ENCODE assay signal across 18 cellular contexts in the genomic region with DNA sequence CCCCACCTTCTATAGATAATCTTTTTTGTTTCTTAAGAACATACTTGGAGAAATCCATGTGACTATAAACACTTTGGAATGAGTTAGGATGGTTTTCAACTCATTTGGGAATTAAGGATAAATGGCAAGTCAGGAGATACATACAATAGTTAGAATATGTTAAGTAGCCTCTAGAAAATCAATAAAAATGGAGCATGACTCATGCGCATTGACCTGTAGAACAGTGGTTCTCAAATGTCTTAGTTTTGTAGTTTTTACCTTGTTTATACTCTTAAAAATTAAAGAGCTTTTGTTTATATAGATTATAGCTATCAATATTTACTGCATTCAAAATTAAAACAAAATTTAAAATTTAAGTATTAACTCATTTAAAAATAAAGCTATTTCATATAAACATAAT. TPM values are rescaled to one million over a fixed set of nuclear protein-coding genes. Genes with fewer than 3 reads are reported as not detected.
A peak's percentile ranks its signal among the peaks of the same experiment; 100 is the strongest.
DNase-seq lines count a peak whose midpoint lies in the region; ATAC-seq, FAIRE-seq and TF ChIP-seq lines count a peak whose summit lies in the region.
"Had no signal": no experiment of that assay in that cellular context is flagged by ENCODE, and none has a peak within 500 bp of the region (broad histone marks: within the 10 kb centered on the region; RNA-seq: fewer than 3 reads in every experiment).

No MANE protein-coding gene starts in this region.

- no peak overlapping the region for H2AK9ac ChIP-seq in IMR-90 (replicated peaks; ENCODE audit: low read depth, low read length, poor library complexity)

- H3K9me3 ChIP-seq in A673 (ENCODE audit: low read depth, low read length, poor library complexity, severe bottlenecking): peaks cover 8% of the 10 kb centered on the region
- no peaks in the 10 kb centered on the region for H3K9me3 ChIP-seq in IMR-90 (ENCODE audit: control insufficient read depth, insufficient read depth, low read length)
- H3K9me3 ChIP-seq in kidney (ENCODE audit: control insufficient read depth in 1 of 2, low read length in 2 of 2): peaks cover 0 to 4% of the 10 kb centered on the region in 2 donors

- H4K91ac ChIP-seq in IMR-90 (ENCODE audit: insufficient read depth, low read depth, low read length): no peak overlapping the region

- in situ Hi-C loops in IMR-90 (cut with MboI; ENCODE audit: low sequenced_read_pairs): no loop called here

- WGBS in IMR-90 (ENCODE audit: extremely low coverage in 2 of 2, insufficient read length in 1 of 2), 2 experiments: no CpG with 5 or more reads among the region's 1 CpG

- ATAC-seq in IMR-90 (ENCODE audit: low read depth): peak; percentile 54
- ATAC-seq in activated T-helper 17 cell treated with anti-CD3 and anti-CD28 coated beads, Interleukin-2, amount 50 U/mL, for 72 hours (replicated peaks): no peak
- ATAC-seq in left colon: no peak

- no peak overlapping the region for H2BK15ac ChIP-seq in IMR-90 (ENCODE audit: low read depth, low read length)

- H2BK20ac ChIP-seq in IMR-90 (ENCODE audit: low read depth, low read length): no peak overlapping the region

- H4K20me1 ChIP-seq in IMR-90 (ENCODE audit: insufficient read depth, low read length): no peaks in the 10 kb centered on the region

- no peak overlapping the region; the same call in 1 of the 2 replicates for H3K18ac ChIP-seq in IMR-90 (ENCODE audit: low read depth, low read length)

- H2BK5ac ChIP-seq in IMR-90 (ENCODE audit: low read depth, low read length, poor library complexity, severe bottlenecking): no peak overlapping the region

- CTCF ChIA-PET in A673 (lab: Charles Lee): no interaction called here
- CTCF ChIA-PET in IMR-90 (lab: Yijun Ruan, JAX): no interaction called here

- H4K8ac ChIP-seq in IMR-90 (ENCODE audit: low read depth in 2 of 2, low read length in 2 of 2): no peak overlapping the region

- no peak overlapping the region for H3K14ac ChIP-seq in IMR-90 (replicated peaks; ENCODE audit: low read depth, low read length)

- TF ChIP-seq POLR2A in IMR-90 (IDR thresholded peaks at IDR 0.05; ENCODE audit: low read depth, low read length): no peak

- TF ChIP-seq CTCF in A673 (conservative IDR thresholded peaks at IDR 0.05; ENCODE audit: low read depth, low read length) (no peak), IMR-90 (conservative IDR thresholded peaks at IDR 0.05; ENCODE audit: low read depth, low read length) (no peak), choroid plexus epithelial cell (conservative IDR thresholded peaks at IDR 0.05; ENCODE audit: low read depth, low read length) (no peak), kidney (IDR thresholded peaks at IDR 0.05; ENCODE audit: borderline replicate concordance, extremely low read depth, insufficient read depth) (no peak)

- peak; percentile 73 for FAIRE-seq in kidney (lab: Jason Lieb, UNC)

- H3K9me3 Mint-ChIP-seq in activated T-helper 17 cell treated with anti-CD3 and anti-CD28 coated beads, Interleukin-2, amount 50 U/mL, for 72 hours: no peaks in the 10 kb centered on the region

- H3K27me3 ChIP-seq in A673 (replicated peaks; ENCODE audit: insufficient read depth, low read depth, low read length, poor library complexity): no peaks in the 10 kb centered on the region
- H3K27me3 ChIP-seq in IMR-90 (ENCODE audit: control insufficient read depth, insufficient read depth, low read length): no peaks in the 10 kb centered on the region
- H3K27me3 ChIP-seq: Peyer's patch had no signal

- no peak overlapping the region for H2AFZ ChIP-seq in IMR-90 (replicated peaks; ENCODE audit: low read length, poor library complexity)

- H3K4me3 ChIP-seq in A673 (ENCODE audit: low read depth, low read length, poor library complexity, severe bottlenecking) (no peak overlapping the region), IMR-90 (ENCODE audit: insufficient read depth, low read depth, low read length) (no peak overlapping the region), choroid plexus epithelial cell (ENCODE audit: low read depth, low read length) (no peak overlapping the region), kidney (ENCODE audit: low read length in 2 of 2) (no peak overlapping the region)
- H3K4me3 ChIP-seq: Peyer's patch had no signal

- no peak overlapping the region for H3K4me2 ChIP-seq in IMR-90 (ENCODE audit: low read depth, low read length)

- H3K23ac ChIP-seq in IMR-90 (ENCODE audit: low read depth, low read length): no peak overlapping the region

- no peak overlapping the region for H3K27ac Mint-ChIP-seq in activated T-helper 17 cell treated with anti-CD3 and anti-CD28 coated beads, Interleukin-2, amount 50 U/mL, for 72 hours

- no peak for DNase-seq in A673 (ENCODE audit: low spot score)
- peak; percentile 28 for DNase-seq in IMR-90
- DNase-seq in choroid plexus epithelial cell (ENCODE audit: low read depth): peak; percentile 39
- no peak for DNase-seq in kidney
- DNase-seq in left colon: no peak
- DNase-seq in NCI-H748 (lab: John Stamatoyannopoulos, UW; ENCODE audit: unreplicated experiment): no peak
- DNase-seq: AML-193, Calu3, DMS79 treated with DMSO at 0.1 percent for 48 hours, Karpas-422, MM.1S, NCI-H1105, NCI-H187, NCI-H446 treated with DMSO at 0.1 percent for 48 hours, NCI-H82, Peyer's patch, SHP77 had no signal

- no peaks in the 10 kb centered on the region for H3K9me1 ChIP-seq in IMR-90 (ENCODE audit: insufficient read depth, low read length)

- H2BK120ac ChIP-seq in IMR-90 (ENCODE audit: low read depth, low read length): no peak overlapping the region

- peaks cover 7 to 16% of the 10 kb centered on the region in 2 experiments for H3K79me1 ChIP-seq in IMR-90 (ENCODE audit: low read depth in 1 of 2, low read length in 2 of 2)

- H3K9ac ChIP-seq in IMR-90 (ENCODE audit: low read depth, low read length) (no peak overlapping the region), kidney (ENCODE audit: low read length in 2 of 2) (no peak overlapping the region)

- no peaks in the 10 kb centered on the region for H3K27me3 Mint-ChIP-seq in activated T-helper 17 cell treated with anti-CD3 and anti-CD28 coated beads, Interleukin-2, amount 50 U/mL, for 72 hours

- no peak overlapping the region for H2AK5ac ChIP-seq in IMR-90 (ENCODE audit: low read depth, low read length)

- intact Hi-C loops in A673 (cut with micrococcal nuclease; ENCODE audit: unreplicated experiment) (no loop called here), IMR-90 (cut with micrococcal nuclease) (no loop called here), kidney (cut with DNase I) (no loop called here), left colon (cut with DNase I, micrococcal nuclease) (no loop called here)

- no peak overlapping the region for H3K56ac ChIP-seq in IMR-90 (ENCODE audit: extremely low read depth, insufficient read depth, low read length)

- H3K4ac ChIP-seq in IMR-90 (ENCODE audit: low read depth, low read length): no peak overlapping the region

- H3K36me3 Mint-ChIP-seq in activated T-helper 17 cell treated with anti-CD3 and anti-CD28 coated beads, Interleukin-2, amount 50 U/mL, for 72 hours (ENCODE audit: low read depth): peaks cover 83% of the 10 kb centered on the region

- H3K4me3 Mint-ChIP-seq in activated T-helper 17 cell treated with anti-CD3 and anti-CD28 coated beads, Interleukin-2, amount 50 U/mL, for 72 hours: no peak overlapping the region

- H3K36me3 ChIP-seq in A673 (ENCODE audit: insufficient read depth, low read length, poor library complexity, severe bottlenecking) (peaks cover 49% of the 10 kb centered on the region), IMR-90 (ENCODE audit: control insufficient read depth, insufficient read depth, low read length) (no peaks in the 10 kb centered on the region), kidney (ENCODE audit: control insufficient read depth in 1 of 2, insufficient read depth in 2 of 2, low read length in 2 of 2) (no peaks in the 10 kb centered on the region)

- POLR2A ChIA-PET in A673 (lab: Charles Lee; ENCODE audit: low non-redundant PET): no interaction called here
- POLR2A ChIA-PET in IMR-90 (lab: Charles Lee; ENCODE audit: unreplicated experiment): no interaction called here

- peaks cover 12% of the 10 kb centered on the region for H3K4me1 Mint-ChIP-seq in activated T-helper 17 cell treated with anti-CD3 and anti-CD28 coated beads, Interleukin-2, amount 50 U/mL, for 72 hours

- H4K5ac ChIP-seq in IMR-90 (ENCODE audit: low read depth, low read length): no peak overlapping the region

- TF ChIP-seq RAD21 in IMR-90 (IDR thresholded peaks at IDR 0.05; ENCODE audit: low read length): no peak

- BruUV-seq in A673 (replicated peaks; lab: Mats Ljungman, UMichigan) (no TSS peak), IMR-90 (replicated peaks; lab: Mats Ljungman, UMichigan) (no TSS peak)

- peaks cover 5% of the 10 kb centered on the region for H3K4me1 ChIP-seq in A673 (ENCODE audit: insufficient read depth, low read length, poor library complexity, severe bottlenecking)
- peaks cover 8% of the 10 kb centered on the region for H3K4me1 ChIP-seq in IMR-90 (ENCODE audit: control insufficient read depth, insufficient read depth, low read length)
- H3K4me1 ChIP-seq in kidney (ENCODE audit: control insufficient read depth in 1 of 2, insufficient read depth in 1 of 2, low read depth in 1 of 2, low read length in 2 of 2): no peaks in the 10 kb centered on the region
- H3K4me1 ChIP-seq: Peyer's patch had no signal

- peak overlapping the region; percentile 31 for H3K27ac ChIP-seq in A673 (ENCODE audit: low read depth, low read length, poor library complexity, severe bottlenecking)
- no peak overlapping the region; the same call in 1 of the 2 replicates for H3K27ac ChIP-seq in IMR-90 (ENCODE audit: insufficient read depth, low read length)
- no peak overlapping the region for H3K27ac ChIP-seq in kidney (ENCODE audit: low read depth in 2 of 2, low read length in 2 of 2)
- H3K27ac ChIP-seq: Peyer's patch had no signal

- dilution Hi-C loops in IMR-90 (cut with HindIII; ENCODE audit: low sequenced_read_pairs, unreplicated experiment): no loop called here

TF ChIP-seq in IMR-90, 13 proteins besides CTCF, POLR2A, EP300 and RAD21 (continues in another document):
- TF ChIP-seq MAFK (IDR thresholded peaks at IDR 0.05; ENCODE audit: low read depth, low read length) (no peak), BHLHE40 (IDR thresholded peaks at IDR 0.05; ENCODE audit: low read depth, low read length) (no peak), NFE2L2 (IDR thresholded peaks at IDR 0.05; ENCODE audit: low read depth, low read length) (no peak), CHD1 (IDR thresholded peaks at IDR 0.05; ENCODE audit: low read depth, low read length) (no peak)

RNA-seq across cellular contexts. Expression of a gene that starts 24.7 kb away (rescaled TPM):
- total RNA-seq in A673 (2021): 55.3 and 62.0 TPM in 2 replicates
- 20.0 and 23.3 TPM in 2 replicates for total RNA-seq in IMR-90 (2012; rRNA removed)
- polyA plus RNA-seq in IMR-90 (2012; rRNA removed): 10.6 and 10.9 TPM in 2 replicates
- polyA plus RNA-seq in IMR-90 (2012; cell fraction: cytosol; rRNA removed): 2.2 and 3.7 TPM in 2 replicates
- 0.87 and 8.0 TPM in 2 replicates for polyA plus RNA-seq in IMR-90 (2012; cell fraction: nucleus; rRNA removed; ENCODE audit: low replicate concordance)
- total RNA-seq in kidney: 17.9 TPM
- polyA plus RNA-seq in kidney (ENCODE audit: insufficient read depth, low read depth, low replicate concordance): 12.3 TPM
- total RNA-seq in activated T-helper 17 cell treated with anti-CD3 and anti-CD28 coated beads, Interleukin-2, amount 50 U/mL, for 72 hours: 10 to 100 TPM; 30.6 to 33.2 TPM
- 10 to 100 TPM in 1 of 2 donors, 1 to 10 TPM in 1; 7.7 to 11.0 TPM for total RNA-seq in left colon

Comparison
In these comparisons a context has a peak if more than half of its experiments do, and no peak if none do; other contexts are left out.
1. DNase-seq: peak in IMR-90 (single experiment) and choroid plexus epithelial cell (single experiment); none in A673 (single experiment), kidney (single experiment), left colon (0 of 2) and NCI-H748 (single experiment).